In genomic region chr6:41071923-41072835, GRCh38 we compare ENCODE assay signal across 1 cellular context.
TF ChIP-seq lines count a peak whose summit lies in the region.

Gene OARD1, minus strand, starts transcription at chr6:41072356. Its CDS starts 722 bp downstream, at chr6:41071634.

TF ChIP-seq in HepG2, 621 proteins besides CTCF, POLR2A, EP300 and RAD21 (continued from another document and continues in another):
- peak; percentile 61 for TF ChIP-seq TFE3 (CRISPR knock-in tag; IDR thresholded peaks at IDR 0.05)
- TF ChIP-seq ZBTB10 (CRISPR knock-in tag; IDR thresholded peaks at IDR 0.05; ENCODE audit: borderline replicate concordance), result 0 out of 2 replicates have a peak, but pooled peaks have one; percentile 29
- TF ChIP-seq ARID2 (CRISPR knock-in tag; IDR thresholded peaks at IDR 0.05; ENCODE audit: borderline replicate concordance), result no peak
- no peak for TF ChIP-seq ZBTB33 (CRISPR knock-in tag; IDR thresholded peaks at IDR 0.05)
- no peak for TF ChIP-seq ZNF33A (CRISPR knock-in tag; IDR thresholded peaks at IDR 0.05; ENCODE audit: borderline replicate concordance)
- TF ChIP-seq PRDM10 (CRISPR knock-in tag; IDR thresholded peaks at IDR 0.05; ENCODE audit: low read depth), result peak; percentile 77
- TF ChIP-seq ZSCAN25 (CRISPR knock-in tag; IDR thresholded peaks at IDR 0.05), result no peak
- peak; percentile 85 for TF ChIP-seq KAT7 (CRISPR knock-in tag; IDR thresholded peaks at IDR 0.05; ENCODE audit: borderline replicate concordance)
- peak; percentile 61; the same call in 1 of the 2 replicates for TF ChIP-seq MTERF4 (CRISPR knock-in tag; IDR thresholded peaks at IDR 0.05)
- no peak for TF ChIP-seq STAT5B (CRISPR knock-in tag; IDR thresholded peaks at IDR 0.05)
- TF ChIP-seq NR0B2 (CRISPR knock-in tag; IDR thresholded peaks at IDR 0.05), result no peak; the same call in none of the 2 replicates
- TF ChIP-seq NFRKB (IDR thresholded peaks at IDR 0.05), result no peak; the same call in 1 of the 2 replicates
- TF ChIP-seq ZFP90 (CRISPR knock-in tag; IDR thresholded peaks at IDR 0.05; ENCODE audit: borderline replicate concordance), result peak; percentile 93
- peak; percentile 64; the same call in 1 of the 2 replicates for TF ChIP-seq ZNF232 (CRISPR knock-in tag; IDR thresholded peaks at IDR 0.05; ENCODE audit: borderline replicate concordance)
- TF ChIP-seq ZNF879 (CRISPR knock-in tag; IDR thresholded peaks at IDR 0.05), result 0 out of 2 replicates have a peak, but pooled peaks have one; percentile 74
- TF ChIP-seq ATF1 (CRISPR knock-in tag; IDR thresholded peaks at IDR 0.05), result peak; percentile 56; the same call in 1 of the 2 replicates
- no peak; the same call in 1 of the 2 replicates for TF ChIP-seq SMAD3 (CRISPR knock-in tag; IDR thresholded peaks at IDR 0.05)
- TF ChIP-seq NFYC (CRISPR knock-in tag; IDR thresholded peaks at IDR 0.05), result peak; percentile 71; the same call in 1 of the 2 replicates
- no peak for TF ChIP-seq IRF1 (CRISPR knock-in tag; IDR thresholded peaks at IDR 0.05; ENCODE audit: low read depth)
- no peak for TF ChIP-seq ZNF280B (CRISPR knock-in tag; IDR thresholded peaks at IDR 0.05; ENCODE audit: borderline replicate concordance)
- no peak for TF ChIP-seq SNRNP70 (IDR thresholded peaks at IDR 0.05; ENCODE audit: low read depth, low read length)
- peak; percentile 72; the same call in 1 of the 2 replicates for TF ChIP-seq GZF1 (CRISPR knock-in tag; IDR thresholded peaks at IDR 0.05)
- TF ChIP-seq AHDC1 (CRISPR knock-in tag; IDR thresholded peaks at IDR 0.05; ENCODE audit: borderline replicate concordance), result 0 out of 2 replicates have a peak, but pooled peaks have one; percentile 48
- peak; percentile 29; the same call in 1 of the 2 replicates for TF ChIP-seq ONECUT2 (CRISPR knock-in tag; IDR thresholded peaks at IDR 0.05)
